Comparison of ENCODE assay signal across 18 cellular contexts in the genomic region with DNA sequence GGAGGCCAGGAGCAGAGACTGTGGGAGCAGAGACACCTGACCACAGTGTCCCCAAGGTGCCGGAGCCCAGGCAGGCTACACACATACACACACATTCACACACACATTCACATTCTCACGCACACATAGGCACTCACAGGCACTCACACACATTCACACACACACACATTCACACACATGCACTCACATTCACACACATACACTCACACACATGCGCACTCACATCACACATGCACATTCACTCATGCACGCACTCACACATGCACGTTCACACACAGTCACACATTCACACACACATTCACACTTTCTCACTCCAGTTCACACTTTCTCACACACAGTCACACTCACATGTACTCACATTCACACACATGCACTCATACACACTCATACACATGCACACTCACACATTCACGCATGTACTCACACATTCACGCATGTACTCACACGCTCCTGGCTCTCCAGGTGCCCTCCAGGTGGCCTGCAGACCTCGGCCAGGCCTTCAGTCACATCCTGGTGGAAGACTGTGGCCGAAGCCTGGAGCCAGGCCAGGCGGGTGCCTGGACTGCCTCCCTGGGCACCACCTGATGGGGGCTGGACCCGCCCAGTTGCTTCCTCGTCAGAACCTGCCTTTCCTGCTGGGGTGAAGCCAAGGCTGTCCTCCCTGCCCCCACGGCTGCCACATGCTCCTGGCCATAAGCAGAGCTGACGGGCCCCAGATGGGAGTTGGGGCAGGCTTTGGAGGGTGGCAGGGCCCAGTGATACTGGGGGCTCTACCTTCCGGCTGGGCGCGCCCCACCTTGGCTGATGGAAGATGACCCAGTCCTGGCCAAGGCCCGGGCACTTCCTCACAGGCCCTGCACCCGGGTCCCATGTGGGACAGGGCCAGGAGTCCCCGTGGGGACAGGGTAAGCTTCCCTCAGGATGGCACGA.
DNase-seq lines count a peak whose midpoint lies in the region; ATAC-seq, FAIRE-seq and TF ChIP-seq lines count a peak whose summit lies in the region.
"Had no signal": no experiment of that assay in that cellular context is flagged by ENCODE, and none has a peak within 500 bp of the region (broad histone marks: within the 10 kb centered on the region; RNA-seq: fewer than 3 reads in every experiment).

No MANE protein-coding gene starts in this region.

- TF ChIP-seq RAD21 in GM12878 (IDR thresholded peaks at IDR 0.05; ENCODE audit: insufficient read depth, low read depth, low read length) = no peak

- SMC1A ChIA-PET in GM12878 (lab: Charles Lee; ENCODE audit: uncharacterized antibody, unreplicated experiment) = no interaction called here

- no peaks in the 10 kb centered on the region for H3K9me3 ChIP-seq in GM12878 (replicated peaks; ENCODE audit: control insufficient read depth, insufficient read depth, low read length)
- H3K9me3 ChIP-seq in upper lobe of right lung = no peaks in the 10 kb centered on the region

- RAD21 ChIA-PET in GM12878 (lab: Charles Lee; ENCODE audit: unreplicated experiment) = no interaction called here

- FAIRE-seq in GM12878 (lab: Jason Lieb, UNC) = no peak
- FAIRE-seq: RCC 7860 had no signal

- ATAC-seq in GM12878 = no peak
- ATAC-seq in left colon = peak; percentile 61
- ATAC-seq in upper lobe of right lung = peak; percentile 58
- ATAC-seq in activated naive CD4-positive, alpha-beta T cell treated with anti-CD3 and anti-CD28 coated beads, Interleukin-2, amount 50 U/mL, for 72 hours = no peak
- ATAC-seq: stimulated activated naive CD8-positive, alpha-beta T cell treated with anti-CD3 and anti-CD28 coated beads, Interleukin-15, Interleukin-2, amounts not matched to agents 100 U/mL and 50 U/mL, for 24 hours had no signal

- TF ChIP-seq POLR2A in GM12878 (IDR thresholded peaks at IDR 0.05; ENCODE audit: low read depth, low read length) = no peak

- CTCF ChIA-PET in GM12878 (lab: Yijun Ruan, JAX) = no interaction called here

- H3K27me3 ChIP-seq in GM12878 (replicated peaks in 1 of 2; ENCODE audit: control insufficient read depth in 2 of 2, insufficient read depth in 2 of 2, low read length in 1 of 2) = no peaks in the 10 kb centered on the region
- peaks cover 38% of the 10 kb centered on the region for H3K27me3 ChIP-seq in upper lobe of right lung

- H3K4me1 ChIP-seq in GM12878 (ENCODE audit: control insufficient read depth, insufficient read depth, low read length) (no peaks in the 10 kb centered on the region), upper lobe of right lung (no peaks in the 10 kb centered on the region)

- TF ChIP-seq CTCF in GM12878 (IDR thresholded peaks at IDR 0.05 in 2 of 3, conservative IDR thresholded peaks at IDR 0.05 in 1 of 3; ENCODE audit: control insufficient read depth in 2 of 3, extremely low read depth in 1 of 3, insufficient read depth in 1 of 3, low read depth in 3 of 3, low read length in 3 of 3) (no peak), upper lobe of right lung (IDR thresholded peaks at IDR 0.05) (no peak)

- H4K20me1 ChIP-seq in GM12878 (ENCODE audit: control insufficient read depth, insufficient read depth) = no peaks in the 10 kb centered on the region

- in situ Hi-C loops in GM12878 (cut with MboI) = no loop called here

- no peaks in the 10 kb centered on the region for H3K79me2 ChIP-seq in GM12878 (ENCODE audit: control insufficient read depth, insufficient read depth, low read length)

- H3K4me3 ChIP-seq in GM12878 (no peak overlapping the region), upper lobe of right lung (no peak overlapping the region)

- H3K4me2 ChIP-seq in GM12878 (ENCODE audit: control insufficient read depth, insufficient read depth) = no peak overlapping the region

- 52% methylated on average over 22 of the region's 22 CpGs for WGBS in GM12878 (ENCODE audit: insufficient coverage, insufficient replicate concordance, low lambda C conversion rate, missing lambda C conversion rate)

- H3K36me3 ChIP-seq in GM12878 (ENCODE audit: control insufficient read depth in 2 of 2, insufficient read depth in 2 of 2, low read length in 1 of 2) = no peaks in the 10 kb centered on the region
- H3K36me3 ChIP-seq in upper lobe of right lung = no peaks in the 10 kb centered on the region

- TF ChIP-seq EP300 in GM12878 (IDR thresholded peaks at IDR 0.05; ENCODE audit: borderline replicate concordance in 1 of 2, control insufficient read depth in 1 of 2, low read depth in 2 of 2, low read length in 2 of 2) = no peak

- BruUV-seq in GM12878 (replicated peaks; lab: Mats Ljungman, UMichigan) = no TSS peak

- H3K9me3 Mint-ChIP-seq in activated naive CD4-positive, alpha-beta T cell treated with anti-CD3 and anti-CD28 coated beads, Interleukin-2, amount 50 U/mL, for 72 hours = no peaks in the 10 kb centered on the region
- H3K9me3 Mint-ChIP-seq: activated CD4-positive, alpha-beta memory T cell treated with anti-CD3 and anti-CD28 coated beads, Interleukin-2, amount 10 ng/mL, durations not matched to agents 7 days and 5 days; activated T-helper 2 cell treated with anti-CD3 and anti-CD28 coated beads, Interferon-gamma antibody, Interleukin-2, Interleukin-4, amounts not matched to agents 10 μg/mL and 5 μg/mL and 100 μg/mL, durations not matched to agents 14 hours and 24 hours and 36 hours; IgD-negative memory B cell had no signal

- H3K36me3 Mint-ChIP-seq in activated naive CD4-positive, alpha-beta T cell treated with anti-CD3 and anti-CD28 coated beads, Interleukin-2, amount 50 U/mL, for 72 hours = no peaks in the 10 kb centered on the region
- H3K36me3 Mint-ChIP-seq: CD4-positive, alpha-beta memory T cell; IgD-negative memory B cell had no signal

- POLR2A ChIA-PET in GM12878 (lab: Charles Lee) = interaction anchor here (0.6 kb wide), 1 partner anchor 61 kb away, joined by 10 read pairs; no protein-coding TSS in a partner anchor

- H3K9ac ChIP-seq in GM12878 (ENCODE audit: control insufficient read depth, insufficient read depth, low read length) = no peak overlapping the region

- peak; percentile 44 for DNase-seq in DMS53 (lab: John Stamatoyannopoulos, UW)
- no peak for DNase-seq in DMS53 treated with DMSO at 0.1 percent for 48 hours (lab: John Stamatoyannopoulos, UW; ENCODE audit: unreplicated experiment)
- no peak for DNase-seq in GM12878 (ENCODE audit: low read depth, low spot score)
- DNase-seq in left colon = no peak
- DNase-seq in upper lobe of right lung = peak; percentile 83
- DNase-seq in superior temporal gyrus (ENCODE audit: extremely low spot score) = no peak
- no peak for DNase-seq in activated naive CD4-positive, alpha-beta T cell treated with anti-CD3 and anti-CD28 coated beads, Interleukin-2, amount 50 U/mL, for 72 hours (ENCODE audit: low spot score in 2 of 2)
- DNase-seq in activated naive CD4-positive, alpha-beta T cell (lab: John Stamatoyannopoulos, UW) = no peak
- DNase-seq: 8988T; activated CD4-positive, alpha-beta memory T cell treated with anti-CD3 and anti-CD28 coated beads, Interleukin-2, amount 10 ng/mL, durations not matched to agents 7 days and 5 days; CD4-positive, alpha-beta memory T cell; foreskin fibroblast; NCI-H1436 treated with DMSO at 0.1 percent for 48 hours; NCI-H510A; stimulated activated naive CD8-positive, alpha-beta T cell treated with anti-CD3 and anti-CD28 coated beads, Interleukin-15, Interleukin-2, amounts not matched to agents 100 U/mL and 50 U/mL, for 24 hours had no signal

- no peak overlapping the region for H3K27ac Mint-ChIP-seq in activated naive CD4-positive, alpha-beta T cell treated with anti-CD3 and anti-CD28 coated beads, Interleukin-2, amount 50 U/mL, for 72 hours
- H3K27ac Mint-ChIP-seq: activated CD4-positive, alpha-beta memory T cell treated with anti-CD3 and anti-CD28 coated beads, Interleukin-2, amount 10 ng/mL, durations not matched to agents 7 days and 5 days; activated T-helper 2 cell treated with anti-CD3 and anti-CD28 coated beads, Interferon-gamma antibody, Interleukin-2, Interleukin-4, amounts not matched to agents 10 μg/mL and 5 μg/mL and 100 μg/mL, durations not matched to agents 14 hours and 24 hours and 36 hours had no signal

- H2AFZ ChIP-seq in GM12878 (ENCODE audit: control insufficient read depth, low read depth, low read length) = no peak overlapping the region

- intact Hi-C loops in GM12878 (cut with micrococcal nuclease; ENCODE audit: unreplicated experiment) = no loop called here
- intact Hi-C loops in left colon (cut with DNase I, micrococcal nuclease) = no loop called here
- intact Hi-C loops in upper lobe of right lung (cut with DNase I) = no loop called here

- no peak overlapping the region for H3K27ac ChIP-seq in GM12878 (ENCODE audit: control insufficient read depth, insufficient read depth)
- no peak overlapping the region for H3K27ac ChIP-seq in upper lobe of right lung

TF ChIP-seq in GM12878, 131 proteins besides CTCF, POLR2A, EP300 and RAD21 (continues in another document):
- TF ChIP-seq, protein P1, sequence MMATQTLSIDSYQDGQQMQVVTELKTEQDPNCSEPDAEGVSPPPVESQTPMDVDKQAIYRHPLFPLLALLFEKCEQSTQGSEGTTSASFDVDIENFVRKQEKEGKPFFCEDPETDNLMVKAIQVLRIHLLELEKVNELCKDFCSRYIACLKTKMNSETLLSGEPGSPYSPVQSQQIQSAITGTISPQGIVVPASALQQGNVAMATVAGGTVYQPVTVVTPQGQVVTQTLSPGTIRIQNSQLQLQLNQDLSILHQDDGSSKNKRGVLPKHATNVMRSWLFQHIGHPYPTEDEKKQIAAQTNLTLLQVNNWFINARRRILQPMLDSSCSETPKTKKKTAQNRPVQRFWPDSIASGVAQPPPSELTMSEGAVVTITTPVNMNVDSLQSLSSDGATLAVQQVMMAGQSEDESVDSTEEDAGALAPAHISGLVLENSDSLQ (IDR thresholded peaks at IDR 0.05) = no peak
- no peak for TF ChIP-seq DPF2 (IDR thresholded peaks at IDR 0.05)
- no peak for TF ChIP-seq TCF12 (IDR thresholded peaks at IDR 0.05; ENCODE audit: low read depth, low read length)
- TF ChIP-seq STAT1 (conservative IDR thresholded peaks at IDR 0.05) = no peak
- TF ChIP-seq, protein P2, sequence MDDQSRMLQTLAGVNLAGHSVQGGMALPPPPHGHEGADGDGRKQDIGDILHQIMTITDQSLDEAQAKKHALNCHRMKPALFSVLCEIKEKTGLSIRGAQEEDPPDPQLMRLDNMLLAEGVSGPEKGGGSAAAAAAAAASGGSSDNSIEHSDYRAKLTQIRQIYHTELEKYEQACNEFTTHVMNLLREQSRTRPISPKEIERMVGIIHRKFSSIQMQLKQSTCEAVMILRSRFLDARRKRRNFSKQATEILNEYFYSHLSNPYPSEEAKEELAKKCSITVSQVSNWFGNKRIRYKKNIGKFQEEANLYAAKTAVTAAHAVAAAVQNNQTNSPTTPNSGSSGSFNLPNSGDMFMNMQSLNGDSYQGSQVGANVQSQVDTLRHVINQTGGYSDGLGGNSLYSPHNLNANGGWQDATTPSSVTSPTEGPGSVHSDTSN (IDR thresholded peaks at IDR 0.05; ENCODE audit: insufficient replicate concordance, low read depth, low read length) = peak; percentile 24
- no peak for TF ChIP-seq KLF5 (IDR thresholded peaks at IDR 0.05; ENCODE audit: partially characterized antibody)
- no peak for TF ChIP-seq ESRRA (IDR thresholded peaks at IDR 0.05; ENCODE audit: low read length)
- TF ChIP-seq TCF3 (IDR thresholded peaks at IDR 0.05; ENCODE audit: borderline replicate concordance, insufficient read depth, low read depth, low read length) = peak; percentile 45; the same call in 1 of the 2 replicates
- TF ChIP-seq SMAD5 (IDR thresholded peaks at IDR 0.05; ENCODE audit: low read depth) = no peak
- no peak for TF ChIP-seq IKZF2 (IDR thresholded peaks at IDR 0.05)

Comparison
In these comparisons a context has a peak if more than half of its experiments do, and no peak if none do; other contexts are left out.
1. DNase-seq: peak in DMS53 (single experiment) and upper lobe of right lung (single experiment); none in DMS53 treated with DMSO at 0.1 percent for 48 hours (single experiment), GM12878 (single experiment), left colon (0 of 2), superior temporal gyrus (single experiment), activated naive CD4-positive, alpha-beta T cell treated with anti-CD3 and anti-CD28 coated beads, Interleukin-2, amount 50 U/mL, for 72 hours (0 of 2) and activated naive CD4-positive, alpha-beta T cell (0 of 4).
2. ATAC-seq: peak in left colon (single experiment) and upper lobe of right lung (single experiment); none in GM12878 (single experiment) and activated naive CD4-positive, alpha-beta T cell treated with anti-CD3 and anti-CD28 coated beads, Interleukin-2, amount 50 U/mL, for 72 hours (0 of 2).